In the genomic region with DNA sequence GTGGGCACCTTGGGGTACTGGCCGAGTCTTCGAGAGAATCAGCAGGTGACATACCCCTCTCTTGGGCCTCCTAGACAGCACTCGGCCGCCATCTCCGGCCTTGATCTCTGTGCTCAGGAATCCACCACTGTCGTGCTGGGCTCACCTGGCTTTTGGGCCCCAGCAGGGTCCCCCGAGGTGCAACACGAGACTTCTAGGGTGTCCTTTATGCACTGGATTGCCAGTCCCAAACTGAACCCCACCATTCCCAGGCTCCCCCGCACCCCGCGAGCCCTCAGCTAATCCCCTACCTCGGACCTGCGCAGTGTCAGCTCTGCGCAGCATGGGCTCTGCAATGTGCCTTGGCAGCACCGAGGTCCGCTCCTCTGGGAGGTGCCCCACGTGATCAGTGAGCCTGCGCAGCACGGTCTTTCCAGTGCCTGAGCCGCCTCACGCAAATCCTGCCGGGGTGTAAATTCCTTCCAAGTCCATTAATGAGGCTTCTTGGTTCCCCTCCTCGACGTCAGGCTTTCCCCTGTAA, we compare ENCODE assay signal across 25 cellular contexts.
DNase-seq lines count a peak whose midpoint lies in the region; ATAC-seq and TF ChIP-seq lines count a peak whose summit lies in the region.
"Had no signal": no experiment of that assay in that cellular context is flagged by ENCODE, and none has a peak within 500 bp of the region (broad histone marks: within the 10 kb centered on the region; RNA-seq: fewer than 3 reads in every experiment).

No MANE protein-coding gene starts in this region.

- no peaks in the 10 kb centered on the region for H3K4me1 Mint-ChIP-seq in neural progenitor cell

- H3K9me3 ChIP-seq in right cardiac atrium (ENCODE audit: control insufficient read depth, low read length) (no peaks in the 10 kb centered on the region), RWPE2 (ENCODE audit: severe bottlenecking) (no peaks in the 10 kb centered on the region), neural progenitor cell (ENCODE audit: low read depth) (no peaks in the 10 kb centered on the region), upper lobe of right lung (no peaks in the 10 kb centered on the region)

- 96% methylated on average over 24 of the region's 24 CpGs for WGBS in right cardiac atrium
- WGBS in mesendoderm (ENCODE audit: extremely low coverage, insufficient coverage, low lambda C conversion rate): no CpG with 5 or more reads among the region's 24 CpGs

- no peaks in the 10 kb centered on the region for H3K79me1 ChIP-seq in mesendoderm (ENCODE audit: low read length)

- H2AFZ ChIP-seq in neural progenitor cell (replicated peaks): no peak overlapping the region

- H3F3A ChIP-seq in neural progenitor cell (ENCODE audit: low read depth): no peaks in the 10 kb centered on the region

- intact Hi-C loops in right cardiac atrium (cut with DNase I) (no loop called here), left ventricle myocardium superior (cut with micrococcal nuclease) (no loop called here), upper lobe of right lung (cut with DNase I) (no loop called here)

- no peak overlapping the region for H2BK120ac ChIP-seq in mesendoderm (ENCODE audit: low read depth, low read length)

- no peak overlapping the region for H3K18ac ChIP-seq in mesendoderm (ENCODE audit: low read length)

- no peak overlapping the region for H3K4ac ChIP-seq in mesendoderm (ENCODE audit: low read depth, low read length)

- H4K5ac ChIP-seq in mesendoderm (ENCODE audit: low read length): no peak overlapping the region

- no peaks in the 10 kb centered on the region for H3K36me3 Mint-ChIP-seq in neural progenitor cell

- ATAC-seq in right cardiac atrium: no peak
- ATAC-seq in left ventricle myocardium superior: no peak
- ATAC-seq in RWPE2 (ENCODE audit: low read depth): no peak
- peak; percentile 31 for ATAC-seq in upper lobe of right lung
- no peak for ATAC-seq in HG03460 (IDR thresholded peaks at IDR 0.05; ENCODE audit: unreplicated experiment)
- ATAC-seq: GM12878, PC-3 had no signal

- H3K4me3 ChIP-seq in right cardiac atrium (ENCODE audit: low read length): no peak overlapping the region
- H3K4me3 ChIP-seq in RWPE2 (ENCODE audit: severe bottlenecking): no peak overlapping the region
- H3K4me3 ChIP-seq in neural progenitor cell: no peak overlapping the region
- no peak overlapping the region for H3K4me3 ChIP-seq in upper lobe of right lung
- no peak overlapping the region for H3K4me3 ChIP-seq in mesendoderm (ENCODE audit: low read length)
- H3K4me3 ChIP-seq: BLaER1 treated with 17β-estradiol and CSF1 and Interleukin-3, amounts not matched to agents 10 nM and 100 nM; GM12878 had no signal

- H3K4me2 ChIP-seq in neural progenitor cell (no peak overlapping the region), mesendoderm (ENCODE audit: low read length) (no peak overlapping the region)
- H3K4me2 ChIP-seq: BLaER1 treated with 17β-estradiol and CSF1 and Interleukin-3, amounts not matched to agents 10 nM and 100 nM had no signal

- H4K20me1 ChIP-seq in neural progenitor cell (ENCODE audit: low read depth): no peaks in the 10 kb centered on the region
- H4K20me1 ChIP-seq: BLaER1 treated with 17β-estradiol and CSF1 and Interleukin-3, amounts not matched to agents 10 nM and 100 nM had no signal

- no peak overlapping the region for H3K56ac ChIP-seq in mesendoderm (ENCODE audit: low read length)

- no peak overlapping the region for H3K23ac ChIP-seq in mesendoderm (ENCODE audit: low read length)

- no peak overlapping the region for H4K8ac ChIP-seq in mesendoderm (ENCODE audit: low read depth, low read length)

- H3K4me1 ChIP-seq in right cardiac atrium (ENCODE audit: control insufficient read depth, insufficient read depth, low read length): no peaks in the 10 kb centered on the region
- H3K4me1 ChIP-seq in RWPE2 (ENCODE audit: insufficient read depth, poor library complexity, severe bottlenecking): no peaks in the 10 kb centered on the region
- no peaks in the 10 kb centered on the region for H3K4me1 ChIP-seq in neural progenitor cell
- H3K4me1 ChIP-seq in upper lobe of right lung: no peaks in the 10 kb centered on the region
- no peaks in the 10 kb centered on the region for H3K4me1 ChIP-seq in mesendoderm (ENCODE audit: control insufficient read depth, low read depth, low read length)
- H3K4me1 ChIP-seq: BLaER1 treated with 17β-estradiol and CSF1 and Interleukin-3, amounts not matched to agents 10 nM and 100 nM had no signal

- TF ChIP-seq CTCF in RWPE2 (IDR thresholded peaks at IDR 0.05; ENCODE audit: poor library complexity, severe bottlenecking) (no peak), neural progenitor cell (IDR thresholded peaks at IDR 0.05) (no peak), upper lobe of right lung (IDR thresholded peaks at IDR 0.05) (no peak)

- H3K9me3 Mint-ChIP-seq in neural progenitor cell: peaks cover 10% of the 10 kb centered on the region

- H3K27ac Mint-ChIP-seq in neural progenitor cell: peak overlapping the region; percentile 66
- H3K27ac Mint-ChIP-seq: CD4-positive, alpha-beta T cell had no signal

- no peak overlapping the region for H2BK5ac ChIP-seq in mesendoderm (ENCODE audit: low read length)

- DNase-seq in right cardiac atrium: peak in 2 of 3 donors; percentile 11 to 49
- no peak for DNase-seq in left ventricle myocardium superior
- DNase-seq in RWPE2 (ENCODE audit: low spot score): peak; percentile 45
- DNase-seq in neural progenitor cell (ENCODE audit: low spot score): no peak
- DNase-seq in upper lobe of right lung: peak; percentile 56
- no peak for DNase-seq in NCI-H2227 (lab: John Stamatoyannopoulos, UW; ENCODE audit: unreplicated experiment)
- DNase-seq in mesendoderm: no peak
- DNase-seq: CD4-positive, alpha-beta T cell; DMS53; GOT3; HCEC 1CT; Karpas-422; NCI-H1092 treated with DMSO at 0.1 percent for 48 hours; NCI-H1436; NCI-H187 treated with DMSO at 0.1 percent for 48 hours; NCI-H2171 treated with DMSO at 0.1 percent for 48 hours; NCI-H446; NCI-H524 treated with DMSO at 0.1 percent for 48 hours; NCI-H774; NK-92 treated with Interleukin-12 subunit alpha and Interleukin-12 subunit beta, amount 100 ng/mL, for 24 hours; PC-3; SHP77 had no signal

- no peaks in the 10 kb centered on the region for H3K36me3 ChIP-seq in RWPE2 (ENCODE audit: low read depth)
- H3K36me3 ChIP-seq in neural progenitor cell: no peaks in the 10 kb centered on the region
- no peaks in the 10 kb centered on the region for H3K36me3 ChIP-seq in upper lobe of right lung
- no peaks in the 10 kb centered on the region for H3K36me3 ChIP-seq in mesendoderm (ENCODE audit: control insufficient read depth, insufficient read depth, low read length)
- H3K36me3 ChIP-seq: BLaER1 treated with 17β-estradiol and CSF1 and Interleukin-3, amounts not matched to agents 10 nM and 100 nM had no signal

- H3K79me2 ChIP-seq in neural progenitor cell (ENCODE audit: low read depth) (no peaks in the 10 kb centered on the region), mesendoderm (ENCODE audit: control insufficient read depth, insufficient read depth, low read length) (no peaks in the 10 kb centered on the region)

- H3K4me3 Mint-ChIP-seq in neural progenitor cell: no peak overlapping the region
- H3K4me3 Mint-ChIP-seq: CD4-positive, alpha-beta T cell had no signal

- H3K9ac ChIP-seq in neural progenitor cell (no peak overlapping the region), mesendoderm (ENCODE audit: low read length) (no peak overlapping the region)
- H3K9ac ChIP-seq: BLaER1 treated with 17β-estradiol and CSF1 and Interleukin-3, amounts not matched to agents 10 nM and 100 nM had no signal

- no peak overlapping the region for H2AK5ac ChIP-seq in mesendoderm (ENCODE audit: low read length)

- H3K27me3 ChIP-seq in right cardiac atrium (ENCODE audit: control insufficient read depth, insufficient read depth) (no peaks in the 10 kb centered on the region), RWPE2 (ENCODE audit: insufficient read depth, poor library complexity, severe bottlenecking) (no peaks in the 10 kb centered on the region), neural progenitor cell (no peaks in the 10 kb centered on the region), upper lobe of right lung (no peaks in the 10 kb centered on the region), mesendoderm (ENCODE audit: insufficient read depth, low read length, poor library complexity) (no peaks in the 10 kb centered on the region)
- H3K27me3 ChIP-seq: BLaER1 treated with 17β-estradiol and CSF1 and Interleukin-3, amounts not matched to agents 10 nM and 100 nM had no signal

- no peak overlapping the region for H2BK15ac ChIP-seq in mesendoderm (replicated peaks; ENCODE audit: low read depth)

- H3K27ac ChIP-seq in right cardiac atrium (ENCODE audit: low read length): no peak overlapping the region
- no peak overlapping the region for H3K27ac ChIP-seq in RWPE2 (ENCODE audit: poor library complexity, severe bottlenecking)
- no peak overlapping the region for H3K27ac ChIP-seq in neural progenitor cell
- no peak overlapping the region for H3K27ac ChIP-seq in upper lobe of right lung
- no peak overlapping the region for H3K27ac ChIP-seq in mesendoderm (ENCODE audit: low read depth, low read length)
- H3K27ac ChIP-seq: BLaER1 treated with 17β-estradiol and CSF1 and Interleukin-3, amounts not matched to agents 10 nM and 100 nM had no signal

- H3K27me3 Mint-ChIP-seq in neural progenitor cell (ENCODE audit: insufficient read depth, low read depth): no peaks in the 10 kb centered on the region
- H3K27me3 Mint-ChIP-seq: CD4-positive, alpha-beta T cell had no signal

Comparison
In these comparisons a context has a peak if more than half of its experiments do, and no peak if none do; other contexts are left out.
1. DNase-seq: peak in right cardiac atrium (2 of 3), RWPE2 (single experiment) and upper lobe of right lung (single experiment); none in left ventricle myocardium superior (single experiment), neural progenitor cell (single experiment), NCI-H2227 (single experiment) and mesendoderm (single experiment).